18 cellular contexts compared by ENCODE assay signal in the genomic region with DNA sequence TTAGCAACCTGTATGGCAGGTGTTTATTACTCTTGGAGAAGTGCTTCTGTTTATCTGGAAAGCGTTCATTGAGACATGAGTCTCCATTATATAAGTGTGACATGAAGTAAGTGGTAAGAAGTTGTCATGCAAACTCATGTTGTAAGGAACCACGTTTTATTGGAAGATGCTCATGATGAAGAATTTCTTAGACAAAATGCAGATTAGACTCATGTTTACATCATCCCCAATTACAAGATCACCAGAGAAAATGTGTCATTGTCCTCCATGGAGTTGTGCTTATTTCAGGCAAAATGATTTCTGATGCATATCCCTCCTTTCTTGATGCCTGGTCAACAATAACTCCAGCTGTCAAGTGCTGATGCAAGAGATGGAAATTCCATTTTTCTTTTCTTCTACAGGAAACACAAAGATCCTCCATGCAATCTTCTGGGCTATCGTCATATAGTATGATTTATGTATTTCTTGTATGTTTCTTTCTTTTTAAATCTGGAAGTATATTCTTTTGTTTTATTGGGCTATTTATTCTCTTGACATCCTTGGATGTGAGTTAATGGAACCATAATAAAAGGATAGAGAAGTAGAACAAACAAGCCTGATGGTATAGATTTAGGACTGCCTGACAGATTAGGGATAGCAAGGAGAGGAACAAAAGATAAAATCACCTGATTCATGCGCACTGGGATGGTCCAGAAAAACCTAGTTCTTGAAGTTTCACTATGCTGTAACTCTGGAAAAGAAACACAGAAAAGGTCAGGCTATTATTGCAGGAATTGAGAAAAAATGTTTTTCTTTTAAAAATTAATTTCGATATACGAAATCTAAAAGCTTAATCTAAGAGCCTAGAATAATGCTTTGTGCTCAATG. TPM values are rescaled to one million over a fixed set of nuclear protein-coding genes. Genes with fewer than 3 reads are reported as not detected.
DNase-seq lines count a peak whose midpoint lies in the region; ATAC-seq and TF ChIP-seq lines count a peak whose summit lies in the region.
"Had no signal": no experiment of that assay in that cellular context is flagged by ENCODE, and none has a peak within 500 bp of the region (broad histone marks: within the 10 kb centered on the region; RNA-seq: fewer than 3 reads in every experiment).

No MANE protein-coding gene starts in this region.

- no peak overlapping the region for H3K9ac ChIP-seq in adipocyte (ENCODE audit: low read length)

- peak; percentile 39 for DNase-seq in A673 (ENCODE audit: low spot score)
- peak; percentile 61 for DNase-seq in NCI-H69 (lab: John Stamatoyannopoulos, UW)
- peak; percentile 9 for DNase-seq in adipocyte (ENCODE audit: low read depth)
- DNase-seq in fibroblast of peridontal ligament (ENCODE audit: extremely low read depth), result peak; percentile 5
- DNase-seq in amniotic stem cell (lab: John Stamatoyannopoulos, UW), result no peak
- DNase-seq in UCSD-AML1 (lab: John Stamatoyannopoulos, UW; ENCODE audit: unreplicated experiment), result no peak
- DNase-seq in COLO829 (ENCODE audit: low spot score), result no peak
- DNase-seq: 8988T; ACHN; AML-193; CD4-positive, alpha-beta T cell; DMS153; DMS79; GDM1; HCEC 1CT had no signal

- CTCF ChIA-PET in A673 (lab: Charles Lee), result no interaction called here

- POLR2A ChIA-PET in A673 (lab: Charles Lee; ENCODE audit: low non-redundant PET), result no interaction called here

- no peak for TF ChIP-seq CTCF in A673 (conservative IDR thresholded peaks at IDR 0.05; ENCODE audit: low read depth, low read length)

- no peaks in the 10 kb centered on the region for H3K9me3 ChIP-seq in A673 (ENCODE audit: low read depth, low read length, poor library complexity, severe bottlenecking)
- H3K9me3 ChIP-seq in adipocyte (ENCODE audit: control insufficient read depth, low read length), result no peaks in the 10 kb centered on the region

- ATAC-seq in SK-N-SH treated with all-trans-retinoic acid at 6 μM for 48 hours, result no peak
- ATAC-seq: GM23338 had no signal

- intact Hi-C loops in A673 (cut with micrococcal nuclease; ENCODE audit: unreplicated experiment), result no loop called here

- peak overlapping the region; percentile 33 for H3K27ac ChIP-seq in A673 (ENCODE audit: low read depth, low read length, poor library complexity, severe bottlenecking)
- H3K27ac ChIP-seq: C4-2B had no signal

- no peak overlapping the region for H3K4me3 ChIP-seq in A673 (ENCODE audit: low read depth, low read length, poor library complexity, severe bottlenecking)
- no peak overlapping the region for H3K4me3 ChIP-seq in adipocyte (ENCODE audit: low read length)
- H3K4me3 ChIP-seq: GM23338 had no signal

- peaks cover 9% of the 10 kb centered on the region for H3K4me1 ChIP-seq in A673 (ENCODE audit: insufficient read depth, low read length, poor library complexity, severe bottlenecking)
- no peaks in the 10 kb centered on the region for H3K4me1 ChIP-seq in adipocyte (ENCODE audit: control insufficient read depth, insufficient read depth, low read length)

- H3K36me3 ChIP-seq in A673 (ENCODE audit: insufficient read depth, low read length, poor library complexity, severe bottlenecking) (no peaks in the 10 kb centered on the region), adipocyte (ENCODE audit: control insufficient read depth, insufficient read depth, low read length, severe bottlenecking) (no peaks in the 10 kb centered on the region)

- no TSS peak for BruUV-seq in A673 (replicated peaks; lab: Mats Ljungman, UMichigan)

- H3K27me3 ChIP-seq in A673 (replicated peaks; ENCODE audit: insufficient read depth, low read depth, low read length, poor library complexity) (no peaks in the 10 kb centered on the region), adipocyte (replicated peaks; ENCODE audit: control insufficient read depth, insufficient read depth, low read length) (peaks cover 19% of the 10 kb centered on the region)

TF ChIP-seq in SK-N-SH treated with all-trans-retinoic acid at 6 μM for 48 hours, 23 proteins besides CTCF, POLR2A, EP300 and RAD21:
- TF ChIP-seq ZFP30 (CRISPR knock-in tag; IDR thresholded peaks at IDR 0.05) (no peak), ESRRG (CRISPR knock-in tag; IDR thresholded peaks at IDR 0.05) (no peak), TSHZ2 (CRISPR knock-in tag; IDR thresholded peaks at IDR 0.05) (no peak), CSDC2 (CRISPR knock-in tag; IDR thresholded peaks at IDR 0.05) (no peak)
- TF ChIP-seq, protein P1, sequence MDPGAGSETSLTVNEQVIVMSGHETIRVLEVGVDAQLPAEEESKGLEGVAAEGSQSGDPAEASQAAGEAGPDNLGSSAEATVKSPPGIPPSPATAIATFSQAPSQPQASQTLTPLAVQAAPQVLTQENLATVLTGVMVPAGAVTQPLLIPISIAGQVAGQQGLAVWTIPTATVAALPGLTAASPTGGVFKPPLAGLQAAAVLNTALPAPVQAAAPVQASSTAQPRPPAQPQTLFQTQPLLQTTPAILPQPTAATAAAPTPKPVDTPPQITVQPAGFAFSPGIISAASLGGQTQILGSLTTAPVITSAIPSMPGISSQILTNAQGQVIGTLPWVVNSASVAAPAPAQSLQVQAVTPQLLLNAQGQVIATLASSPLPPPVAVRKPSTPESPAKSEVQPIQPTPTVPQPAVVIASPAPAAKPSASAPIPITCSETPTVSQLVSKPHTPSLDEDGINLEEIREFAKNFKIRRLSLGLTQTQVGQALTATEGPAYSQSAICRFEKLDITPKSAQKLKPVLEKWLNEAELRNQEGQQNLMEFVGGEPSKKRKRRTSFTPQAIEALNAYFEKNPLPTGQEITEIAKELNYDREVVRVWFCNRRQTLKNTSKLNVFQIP (CRISPR knock-in tag; IDR thresholded peaks at IDR 0.05; ENCODE audit: borderline replicate concordance, low read depth), result no peak

RNA-seq across cellular contexts. Expression of gene DIAPH3, which starts 50.7 kb away (rescaled TPM):
- 62.3 and 65.7 TPM in 2 replicates for total RNA-seq in A673 (2021)

Comparison
In these comparisons a context has a peak if more than half of its experiments do, and no peak if none do; other contexts are left out.
1. DNase-seq: peak in A673 (single experiment), NCI-H69 (single experiment), adipocyte (single experiment) and fibroblast of peridontal ligament (single experiment); none in amniotic stem cell (single experiment), UCSD-AML1 (single experiment) and COLO829 (single experiment).